20 cellular contexts compared by ENCODE assay signal in genomic region chr13:39803156-39803555, GRCh38.
DNase-seq lines count a peak whose midpoint lies in the region; ATAC-seq, FAIRE-seq and TF ChIP-seq lines count a peak whose summit lies in the region.
"Had no signal": no experiment of that assay in that cellular context is flagged by ENCODE, and none has a peak within 500 bp of the region (broad histone marks: within the 10 kb centered on the region; RNA-seq: fewer than 3 reads in every experiment).

No MANE protein-coding gene starts in this region.

- no peaks in the 10 kb centered on the region for H3K27me3 Mint-ChIP-seq in activated CD8-positive, alpha-beta T cell treated with anti-CD3 and anti-CD28 coated beads, Interleukin-2, amount 10 ng/mL, durations not matched to agents 7 days and 5 days (ENCODE audit: low read depth)

- no peak overlapping the region for H3K27ac ChIP-seq in OCI-LY7 (ENCODE audit: low read depth, low read length, poor library complexity, severe bottlenecking)
- no peak overlapping the region; the same call in 1 of the 2 replicates for H3K27ac ChIP-seq in H1 (ENCODE audit: low read depth, low read length)
- no peak overlapping the region for H3K27ac ChIP-seq in mesendoderm (ENCODE audit: low read depth, low read length)
- H3K27ac ChIP-seq in testis, result no peak overlapping the region
- H3K27ac ChIP-seq: GM23248 had no signal

- no peaks in the 10 kb centered on the region for H3K9me2 ChIP-seq in OCI-LY7 (ENCODE audit: insufficient read depth, low read length)

- H3K4me2 ChIP-seq in OCI-LY7 (ENCODE audit: low read length) (no peak overlapping the region), H1 (ENCODE audit: insufficient read depth in 1 of 2, low read depth in 2 of 2, low read length in 2 of 2) (no peak overlapping the region), mesendoderm (ENCODE audit: low read length) (no peak overlapping the region)

- no peak overlapping the region for H3K23ac ChIP-seq in H1 (ENCODE audit: insufficient read length)
- H3K23ac ChIP-seq in mesendoderm (ENCODE audit: low read length), result no peak overlapping the region

- TF ChIP-seq POLR2A in H1 (IDR thresholded peaks at IDR 0.05; ENCODE audit: control extremely low read depth in 1 of 2, low read depth in 2 of 2, low read length in 2 of 2), result no peak
- no peak for TF ChIP-seq POLR2A in testis (IDR thresholded peaks at IDR 0.05)

- TF ChIP-seq RAD21 in H1 (IDR thresholded peaks at IDR 0.05 in 1 of 2, conservative IDR thresholded peaks at IDR 0.05 in 1 of 2; ENCODE audit: low read depth in 2 of 2, low read length in 2 of 2), result no peak

- H3K14ac ChIP-seq in H1 (ENCODE audit: insufficient read length), result no peak overlapping the region

- no peak overlapping the region for H3K4me3 Mint-ChIP-seq in activated CD8-positive, alpha-beta T cell treated with anti-CD3 and anti-CD28 coated beads, Interleukin-2, amount 10 ng/mL, durations not matched to agents 7 days and 5 days
- H3K4me3 Mint-ChIP-seq: B cell, CD14-positive monocyte had no signal

- no peak overlapping the region for H3K27ac Mint-ChIP-seq in activated CD8-positive, alpha-beta T cell treated with anti-CD3 and anti-CD28 coated beads, Interleukin-2, amount 10 ng/mL, durations not matched to agents 7 days and 5 days
- H3K27ac Mint-ChIP-seq: B cell had no signal

- H3K4ac ChIP-seq in H1 (replicated peaks; ENCODE audit: insufficient read length, low read depth, low read length) (no peak overlapping the region), mesendoderm (ENCODE audit: low read depth, low read length) (no peak overlapping the region)

- H4K20me1 ChIP-seq in OCI-LY7 (ENCODE audit: insufficient read depth, low read length) (no peaks in the 10 kb centered on the region), H1 (replicated peaks in 1 of 2; ENCODE audit: control insufficient read depth in 1 of 2, insufficient read depth in 2 of 2, low read length in 2 of 2) (no peaks in the 10 kb centered on the region)

- H3K4me3 ChIP-seq in OCI-LY7 (ENCODE audit: low read depth, low read length, poor library complexity, severe bottlenecking), result no peak overlapping the region
- H3K4me3 ChIP-seq in H1 (ENCODE audit: extremely low read depth in 1 of 4, insufficient read depth in 2 of 4, low read depth in 3 of 4, low read length in 4 of 4), result no peak overlapping the region
- no peak overlapping the region for H3K4me3 ChIP-seq in mesendoderm (ENCODE audit: low read length)
- no peak overlapping the region for H3K4me3 ChIP-seq in testis
- H3K4me3 ChIP-seq: GM23248 had no signal

- H3K79me1 ChIP-seq in H1 (ENCODE audit: low read depth, low read length) (no peaks in the 10 kb centered on the region; the same call in 1 of the 2 replicates), mesendoderm (ENCODE audit: low read length) (no peaks in the 10 kb centered on the region)

- H3K9me3 Mint-ChIP-seq in activated CD8-positive, alpha-beta T cell treated with anti-CD3 and anti-CD28 coated beads, Interleukin-2, amount 10 ng/mL, durations not matched to agents 7 days and 5 days (ENCODE audit: insufficient read depth), result no peaks in the 10 kb centered on the region

- TF ChIP-seq EP300 in H1 (IDR thresholded peaks at IDR 0.05; ENCODE audit: borderline replicate concordance in 1 of 2, low read depth in 2 of 2, low read length in 2 of 2), result no peak

- intact Hi-C loops in OCI-LY7 (cut with micrococcal nuclease; ENCODE audit: unreplicated experiment), result no loop called here
- intact Hi-C loops in testis (cut with DNase I; ENCODE audit: low total_unique reads), result no loop called here

- H3K4me1 Mint-ChIP-seq in activated CD8-positive, alpha-beta T cell treated with anti-CD3 and anti-CD28 coated beads, Interleukin-2, amount 10 ng/mL, durations not matched to agents 7 days and 5 days (ENCODE audit: low read depth), result no peaks in the 10 kb centered on the region
- H3K4me1 Mint-ChIP-seq: B cell had no signal

- no peak for ATAC-seq in activated CD8-positive, alpha-beta T cell treated with anti-CD3 and anti-CD28 coated beads, Interleukin-2, amount 10 ng/mL, durations not matched to agents 7 days and 5 days
- ATAC-seq: HCT116 had no signal

- H3K23me2 ChIP-seq in H1 (ENCODE audit: low read depth, low read length), result no peaks in the 10 kb centered on the region; the same call in 1 of the 2 replicates

- peak overlapping the region; percentile 35; the same call in 1 of the 2 replicates for H2BK12ac ChIP-seq in H1 (ENCODE audit: low read depth, low read length)

- DNase-seq in ELF-1 (ENCODE audit: low read depth, low spot score) (peak; percentile 71), OCI-LY7 (ENCODE audit: low spot score) (no peak), H1 (ENCODE audit: low read depth in 1 of 2, low spot score in 2 of 2) (no peak), mesendoderm (peak; percentile 60), NCI-H2107 treated with DMSO at 0.1 percent for 48 hours (lab: John Stamatoyannopoulos, UW; ENCODE audit: unreplicated experiment) (no peak), NOMO-1 (lab: John Stamatoyannopoulos, UW; ENCODE audit: unreplicated experiment in 2 of 2) (no peak), testis (no peak)
- DNase-seq in activated CD8-positive, alpha-beta T cell treated with anti-CD3 and anti-CD28 coated beads, Interleukin-2, amount 10 ng/mL, durations not matched to agents 7 days and 5 days, result no peak
- DNase-seq: DMS79, GM23248, IMR-90, MV-4-11, NCI-H1694, NCI-H2081 treated with DMSO at 0.1 percent for 48 hours, NCI-H446, NCI-H526, Right ventricle myocardium superior had no signal

- H2BK15ac ChIP-seq in H1 (ENCODE audit: low read length) (peak overlapping the region; percentile 97), mesendoderm (replicated peaks; ENCODE audit: low read depth) (no peak overlapping the region)

- H2BK5ac ChIP-seq in H1 (ENCODE audit: low read depth, low read length), result 0 out of 2 replicates have a peak overlapping the region, but pooled peaks have one; percentile 55
- no peak overlapping the region for H2BK5ac ChIP-seq in mesendoderm (ENCODE audit: low read length)

- TF ChIP-seq CTCF in OCI-LY7 (conservative IDR thresholded peaks at IDR 0.05; ENCODE audit: low read length) (no peak), H1 (IDR thresholded peaks at IDR 0.05; ENCODE audit: control extremely low read depth in 1 of 3, insufficient read depth in 1 of 3, low read depth in 1 of 3, low read length in 3 of 3) (no peak), testis (IDR thresholded peaks at IDR 0.05) (no peak)

- H4K91ac ChIP-seq in H1 (replicated peaks; ENCODE audit: insufficient read length, low read length), result no peak overlapping the region

- 47% methylated on average over 2 of the region's 2 CpGs; no CpG with 5 or more reads in 1 of the 2 experiments for WGBS in H1 (ENCODE audit: extremely low coverage in 1 of 2, insufficient coverage in 1 of 2, insufficient read length in 1 of 2, insufficient replicate concordance in 2 of 2, low coverage in 1 of 2, low lambda C conversion rate in 2 of 2, missing lambda C conversion rate in 1 of 2), 2 experiments
- WGBS in mesendoderm (ENCODE audit: extremely low coverage, insufficient coverage, low lambda C conversion rate), result no CpG with 5 or more reads among the region's 2 CpGs
- WGBS in testis, 2 donors, result 32 to 48% methylated on average over 2 of the region's 2 CpGs

- H3K9ac ChIP-seq in H1 (replicated peaks in 1 of 4; ENCODE audit: extremely low read depth in 1 of 4, low read depth in 3 of 4, low read length in 3 of 4), result no peak overlapping the region
- H3K9ac ChIP-seq in mesendoderm (ENCODE audit: low read length), result no peak overlapping the region
- H3K9ac ChIP-seq: GM23248 had no signal

- H3K18ac ChIP-seq in H1 (ENCODE audit: extremely low read depth, low read length) (no peak overlapping the region), mesendoderm (ENCODE audit: low read length) (no peak overlapping the region)

- no peaks in the 10 kb centered on the region for H3K36me3 Mint-ChIP-seq in activated CD8-positive, alpha-beta T cell treated with anti-CD3 and anti-CD28 coated beads, Interleukin-2, amount 10 ng/mL, durations not matched to agents 7 days and 5 days (ENCODE audit: low read depth)
- H3K36me3 Mint-ChIP-seq: CD14-positive monocyte had no signal

- no TSS peak for BruUV-seq in OCI-LY7 (replicated peaks; lab: Mats Ljungman, UMichigan)

- peak overlapping the region; percentile 22; the same call in 1 of the 2 replicates for H2AFZ ChIP-seq in OCI-LY7 (ENCODE audit: low read length)
- H2AFZ ChIP-seq in H1 (ENCODE audit: low read length), result no peak overlapping the region; the same call in 1 of the 2 replicates
- H2AFZ ChIP-seq: GM23248 had no signal

- H3K79me2 ChIP-seq in OCI-LY7 (ENCODE audit: insufficient read depth, low read depth, low read length) (no peaks in the 10 kb centered on the region), H1 (ENCODE audit: control insufficient read depth in 1 of 2, insufficient read depth in 2 of 2, low read length in 2 of 2) (no peaks in the 10 kb centered on the region), mesendoderm (ENCODE audit: control insufficient read depth, insufficient read depth, low read length) (no peaks in the 10 kb centered on the region)

- POLR2A ChIA-PET in OCI-LY7 (lab: Charles Lee) (no interaction called here), H1 (lab: Charles Lee; ENCODE audit: partially characterized antibody) (no interaction called here)
- POLR2A ChIA-PET in activated CD8-positive, alpha-beta T cell treated with anti-CD3 and anti-CD28 coated beads, Interleukin-2, amount 10 ng/mL, durations not matched to agents 7 days and 5 days (lab: Charles Lee), result no interaction called here

- H3K36me3 ChIP-seq in OCI-LY7 (ENCODE audit: insufficient read depth, low read length) (no peaks in the 10 kb centered on the region), H1 (ENCODE audit: control insufficient read depth in 2 of 4, insufficient read depth in 4 of 4, low read length in 3 of 4) (no peaks in the 10 kb centered on the region), mesendoderm (ENCODE audit: control insufficient read depth, insufficient read depth, low read length) (no peaks in the 10 kb centered on the region), testis (ENCODE audit: low read depth, missing control alignments) (no peaks in the 10 kb centered on the region)

- CTCF ChIA-PET in OCI-LY7 (lab: Charles Lee; ENCODE audit: unreplicated experiment) (no interaction called here), H1 (lab: Charles Lee; ENCODE audit: partially characterized antibody) (no interaction called here)
- CTCF ChIA-PET in activated CD8-positive, alpha-beta T cell treated with anti-CD3 and anti-CD28 coated beads, Interleukin-2, amount 10 ng/mL, durations not matched to agents 7 days and 5 days (lab: Charles Lee), result no interaction called here

- H2AK5ac ChIP-seq in H1 (ENCODE audit: low read depth, low read length), result no peak overlapping the region
- H2AK5ac ChIP-seq in mesendoderm (ENCODE audit: low read length), result no peak overlapping the region

- no peak overlapping the region for H2BK20ac ChIP-seq in H1 (ENCODE audit: low read length)

- H4K5ac ChIP-seq in H1 (ENCODE audit: insufficient read length, low read depth, low read length) (no peak overlapping the region), mesendoderm (ENCODE audit: low read length) (no peak overlapping the region)

- no peaks in the 10 kb centered on the region for H3K4me1 ChIP-seq in OCI-LY7 (ENCODE audit: insufficient read depth, low read length, poor library complexity, severe bottlenecking)
- H3K4me1 ChIP-seq in H1 (replicated peaks in 1 of 4; ENCODE audit: control insufficient read depth in 3 of 4, insufficient read depth in 4 of 4, low read length in 3 of 4), result peaks cover 0 to 7% (median 3%) of the 10 kb centered on the region in 4 experiments; a peak in 4 of 7 replicates
- H3K4me1 ChIP-seq in mesendoderm (ENCODE audit: control insufficient read depth, low read depth, low read length), result peaks cover 2% of the 10 kb centered on the region
- no peaks in the 10 kb centered on the region for H3K4me1 ChIP-seq in testis

- H3K9me3 ChIP-seq in OCI-LY7 (ENCODE audit: low read length) (no peaks in the 10 kb centered on the region), H1 (ENCODE audit: insufficient read depth in 2 of 2, low read depth in 1 of 2, low read length in 1 of 2) (peaks cover 0 to 5% of the 10 kb centered on the region in 2 experiments; a peak in 1 of 4 replicates), testis (no peaks in the 10 kb centered on the region)

- no peaks in the 10 kb centered on the region for H3K27me3 ChIP-seq in H1 (replicated peaks in 1 of 4; ENCODE audit: control insufficient read depth in 3 of 4, extremely low read depth in 1 of 4, insufficient read depth in 3 of 4, low read length in 3 of 4)
- no peaks in the 10 kb centered on the region for H3K27me3 ChIP-seq in mesendoderm (ENCODE audit: insufficient read depth, low read length, poor library complexity)
- H3K27me3 ChIP-seq in testis, result no peaks in the 10 kb centered on the region

- no peak overlapping the region for H3K56ac ChIP-seq in H1 (replicated peaks; ENCODE audit: insufficient read length, low read depth, low read length)
- no peak overlapping the region for H3K56ac ChIP-seq in mesendoderm (ENCODE audit: low read length)

- no peak overlapping the region for H4K8ac ChIP-seq in H1 (ENCODE audit: extremely low read depth, insufficient read depth, low read length)
- H4K8ac ChIP-seq in mesendoderm (ENCODE audit: low read depth, low read length), result no peak overlapping the region

- no peak for FAIRE-seq in H1 (lab: Jason Lieb, UNC)

- H2BK120ac ChIP-seq in H1 (replicated peaks; ENCODE audit: low read depth, low read length), result peak overlapping the region; percentile 92
- H2BK120ac ChIP-seq in mesendoderm (ENCODE audit: low read depth, low read length), result no peak overlapping the region

Comparison
In these comparisons a context has a peak if more than half of its experiments do, and no peak if none do; other contexts are left out.
1. DNase-seq: peak in ELF-1 (single experiment) and mesendoderm (single experiment); none in OCI-LY7 (single experiment), H1 (0 of 2), NCI-H2107 treated with DMSO at 0.1 percent for 48 hours (single experiment), activated CD8-positive, alpha-beta T cell treated with anti-CD3 and anti-CD28 coated beads, Interleukin-2, amount 10 ng/mL, durations not matched to agents 7 days and 5 days (single experiment), NOMO-1 (0 of 2) and testis (single experiment).